In genomic region chr5:76046761-76047160, GRCh38 we compare ENCODE assay signal across 24 cellular contexts. TPM values are rescaled to one million over a fixed set of nuclear protein-coding genes. Genes with fewer than 3 reads are reported as not detected.
"Had no signal": no experiment of that assay in that cellular context is flagged by ENCODE, and none has a peak within 500 bp of the region (broad histone marks: within the 10 kb centered on the region; RNA-seq: fewer than 3 reads in every experiment).

No MANE protein-coding gene starts in this region.

- ATAC-seq: activated CD4-positive, alpha-beta T cell treated with anti-CD3 and anti-CD28 coated beads for 36 hours; activated T-helper 17 cell treated with anti-CD3 and anti-CD28 coated beads, Interleukin-2, amount 50 U/mL, for 72 hours; Right ventricle myocardium inferior had no signal

- H3K27ac ChIP-seq: brain microvascular endothelial cell, VCaP had no signal

- DNase-seq: activated CD4-positive, alpha-beta memory T cell treated with anti-CD3 and anti-CD28 coated beads, Interleukin-2, amount 10 ng/mL, durations not matched to agents 7 days and 5 days; activated CD4-positive, alpha-beta T cell treated with anti-CD3 and anti-CD28 coated beads for 36 hours; activated CD4-positive, alpha-beta T cell treated with anti-CD3 and anti-CD28 coated beads, Interleukin-2, amount 50 U/mL, for 1 hour; activated gamma-delta T cell; activated naive CD4-positive, alpha-beta T cell treated with anti-CD3 and anti-CD28 coated beads for 36 hours; activated T-cell treated with anti-CD3 and anti-CD28 coated beads for 4 hours; activated T-cell treated with anti-CD3 and anti-CD28 coated beads, Interleukin-2, amount 50 U/mL, for 48 hours; amygdala; brain microvascular endothelial cell; cerebellar nuclear complex; Karpas-422; NCI-H1417; NCI-H1930; NCI-H345; NCI-H510A; NCI-H526 treated with DMSO at 0.1 percent for 48 hours; NCI-H82; RPMI8226; T-helper 9 cell had no signal

- H3K27me3 ChIP-seq: brain microvascular endothelial cell had no signal

- H3K36me3 ChIP-seq: brain microvascular endothelial cell had no signal

RNA-seq across cellular contexts. Expression of gene SV2C, which starts 36.4 kb away (rescaled TPM):
- total RNA-seq: activated CD8-positive, alpha-beta memory T cell treated with anti-CD3 and anti-CD28 coated beads for 36 hours; activated naive CD4-positive, alpha-beta T cell treated with anti-CD3 and anti-CD28 coated beads for 36 hours; OCI-LY7 had no signal
